In the genomic region with DNA sequence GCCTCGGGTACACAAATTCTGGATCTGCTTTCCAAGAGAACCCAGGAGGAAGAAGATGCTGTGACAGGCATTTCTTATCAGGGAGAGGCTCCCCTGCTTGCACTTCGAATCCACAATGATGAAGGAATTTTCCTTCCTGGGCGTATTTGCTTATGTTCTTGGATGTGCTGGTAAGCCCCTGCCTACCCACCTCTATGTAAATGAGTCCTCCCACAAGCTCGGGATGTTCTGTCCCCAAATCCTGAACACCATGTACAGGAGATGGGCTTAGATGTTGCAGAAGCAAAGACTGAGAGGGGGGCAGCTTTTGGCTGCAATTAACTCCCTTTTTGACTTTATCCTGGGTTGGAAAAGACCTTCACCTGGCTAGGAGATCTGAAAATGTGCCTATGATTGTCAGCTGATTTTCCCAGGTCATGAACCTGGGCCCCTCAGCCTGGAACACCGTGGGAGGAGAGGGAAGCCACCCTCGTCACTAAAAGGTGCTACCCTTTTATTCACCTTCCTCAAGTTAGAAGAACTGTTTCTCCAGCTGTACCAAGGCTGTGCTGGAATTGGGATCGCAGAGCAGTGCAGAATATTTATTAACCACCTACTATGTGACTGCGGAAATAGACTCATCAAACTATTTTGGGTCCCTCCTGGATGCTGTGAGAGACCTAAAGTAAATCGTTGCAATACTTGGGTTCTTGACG, we compare ENCODE assay signal across 22 cellular contexts.
"Had no signal": no experiment of that assay in that cellular context is flagged by ENCODE, and none has a peak within 500 bp of the region (broad histone marks: within the 10 kb centered on the region; RNA-seq: fewer than 3 reads in every experiment).

No MANE protein-coding gene starts in this region.

- ATAC-seq: naive thymus-derived CD4-positive, alpha-beta T cell; natural killer cell; pancreas; right cardiac atrium; right lobe of liver; stimulated activated effector memory CD8-positive, alpha-beta T cell treated with anti-CD3 and anti-CD28 coated beads, Interleukin-12 subunit alpha, Interleukin-12 subunit beta, amount 100 ng/mL, for 72 hours; stimulated activated naive B cell treated with anti-CD40 and anti-IgM and Interleukin-4, amounts not matched to agents 10 μg/mL and 1 μg/mL and 100 μg/mL, for 72 hours; upper lobe of right lung had no signal

- DNase-seq: naive thymus-derived CD4-positive, alpha-beta T cell; natural killer cell; pancreas; right cardiac atrium; right lobe of liver; sigmoid colon; small intestine; stimulated activated CD4-positive, alpha-beta T cell treated with anti-CD3 and anti-CD28 coated beads, Interleukin-15, amount 100 ng/mL, for 24 hours; stimulated activated CD4-positive, alpha-beta T cell treated with anti-CD3 and anti-CD28 coated beads, Interleukin-2, amount 100 ng/mL, for 24 hours; stimulated activated CD4-positive, alpha-beta T cell treated with anti-CD3 and anti-CD28 coated beads, Interleukin-2, amount 100 ng/mL, for 48 hours; stimulated activated CD4-positive, alpha-beta T cell treated with anti-CD3 and anti-CD28 coated beads, Interleukin-4, amount 100 ng/mL, for 24 hours; stimulated activated naive B cell treated with anti-CD40 and anti-IgM and Interleukin-4, amounts not matched to agents 10 μg/mL and 1 μg/mL and 100 μg/mL, for 72 hours; stimulated activated naive CD4-positive, alpha-beta T cell treated with Interleukin-2 at 50 U/mL for 16 hours; stomach; testis; tibial artery; transverse colon; upper lobe of right lung; uterus had no signal

- H3K27ac ChIP-seq: neural progenitor cell, pancreas, prostate gland, right lobe of liver, sigmoid colon, stomach, testis, tibial artery, transverse colon, upper lobe of right lung, uterus had no signal

- FAIRE-seq: pancreas, small intestine had no signal
